22 cellular contexts compared by ENCODE assay signal in the genomic region with DNA sequence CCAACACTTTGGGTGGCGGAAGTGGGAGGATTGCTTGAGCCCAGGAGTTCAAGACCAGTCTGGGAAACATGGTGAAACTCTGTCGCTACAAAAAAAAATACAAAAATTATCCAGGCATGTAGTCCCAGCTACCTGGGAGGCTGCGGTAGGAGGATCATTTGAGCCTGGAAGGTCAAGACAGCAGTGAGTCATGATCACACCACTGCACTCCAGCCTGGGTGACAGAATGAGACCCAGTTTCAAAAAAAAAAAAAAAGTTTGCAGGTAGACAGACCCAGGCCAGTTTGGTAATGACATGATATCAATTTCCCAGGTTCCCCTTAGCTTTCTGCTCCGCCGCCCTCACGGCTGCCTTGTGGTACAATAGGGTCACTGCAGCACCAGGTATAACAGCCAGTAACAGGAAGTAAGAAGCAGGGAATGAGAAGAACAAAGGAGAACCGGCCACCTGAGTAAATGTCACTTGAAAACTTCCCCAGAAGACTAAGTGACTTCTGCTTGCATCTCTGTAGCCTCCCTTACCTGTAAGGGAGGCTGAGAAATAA.
DNase-seq lines count a peak whose midpoint lies in the region; FAIRE-seq and TF ChIP-seq lines count a peak whose summit lies in the region.
"Had no signal": no experiment of that assay in that cellular context is flagged by ENCODE, and none has a peak within 500 bp of the region (broad histone marks: within the 10 kb centered on the region; RNA-seq: fewer than 3 reads in every experiment).

No MANE protein-coding gene starts in this region.

- no peak overlapping the region for H3K4ac ChIP-seq in H1 (replicated peaks; ENCODE audit: insufficient read length, low read depth, low read length)

- no peak overlapping the region for H2BK120ac ChIP-seq in H1 (replicated peaks; ENCODE audit: low read depth, low read length)

- TF ChIP-seq EP300 in H1 (IDR thresholded peaks at IDR 0.05; ENCODE audit: borderline replicate concordance in 1 of 2, low read depth in 2 of 2, low read length in 2 of 2): no peak
- TF ChIP-seq EP300 in transverse colon (IDR thresholded peaks at IDR 0.05; ENCODE audit: low read depth): no peak

- no peak overlapping the region for H4K5ac ChIP-seq in H1 (ENCODE audit: insufficient read length, low read depth, low read length)

- 86% methylated on average over 7 of the region's 7 CpGs; no CpG with 5 or more reads in 1 of the 2 experiments for WGBS in H1 (ENCODE audit: extremely low coverage in 1 of 2, insufficient coverage in 1 of 2, insufficient read length in 1 of 2, insufficient replicate concordance in 2 of 2, low coverage in 1 of 2, low lambda C conversion rate in 2 of 2, missing lambda C conversion rate in 1 of 2), 2 experiments
- WGBS in transverse colon (ENCODE audit: low coverage in 1 of 2), 2 donors: 74 to 75% methylated on average over 7 of the region's 7 CpGs
- WGBS in thyroid gland, 2 donors: 83 to 88% methylated on average over 7 of the region's 7 CpGs

- peak; percentile 32 for FAIRE-seq in H1 (lab: Jason Lieb, UNC)

- no peaks in the 10 kb centered on the region for H3K79me1 ChIP-seq in H1 (ENCODE audit: low read depth, low read length)

- POLR2A ChIA-PET in H1 (lab: Charles Lee; ENCODE audit: partially characterized antibody): interaction anchor here (1.0 kb wide), 2 partner anchors 17 to 32 kb away, joined by 3 read pairs; no protein-coding TSS in a partner anchor

- H3K4me2 ChIP-seq in H1 (ENCODE audit: insufficient read depth in 1 of 2, low read depth in 2 of 2, low read length in 2 of 2): no peak overlapping the region

- no peak overlapping the region for H3K9ac ChIP-seq in H1 (replicated peaks in 1 of 4; ENCODE audit: extremely low read depth in 1 of 4, low read depth in 3 of 4, low read length in 3 of 4)

- H2AK5ac ChIP-seq in H1 (ENCODE audit: low read depth, low read length): no peak overlapping the region

- H3K79me2 ChIP-seq in H1 (ENCODE audit: control insufficient read depth in 1 of 2, insufficient read depth in 2 of 2, low read length in 2 of 2): no peaks in the 10 kb centered on the region

- intact Hi-C loops in transverse colon (cut with DNase I; ENCODE audit: low total_unique reads): no loop called here
- intact Hi-C loops in thyroid gland (cut with DNase I): loop anchor here (10.0 kb wide), 1 partner anchor 108 kb away; no protein-coding TSS in a partner anchor

- H4K20me1 ChIP-seq in H1 (replicated peaks in 1 of 2; ENCODE audit: control insufficient read depth in 1 of 2, insufficient read depth in 2 of 2, low read length in 2 of 2): no peaks in the 10 kb centered on the region

- in situ Hi-C loops in KBM-7 (cut with MboI; ENCODE audit: low pct_unique_long_range_greater_than_20kb, low sequenced_read_pairs): no loop called here
- in situ Hi-C loops in transverse colon (cut with MboI; ENCODE audit: low pct_ligation_motif_present in 1 of 4, low pct_unique_long_range_greater_than_20kb in 1 of 4, low sequenced_read_pairs in 3 of 4): no loop called here

- no peak for TF ChIP-seq POLR2A in H1 (IDR thresholded peaks at IDR 0.05; ENCODE audit: control extremely low read depth in 1 of 2, low read depth in 2 of 2, low read length in 2 of 2)
- TF ChIP-seq POLR2A in transverse colon (IDR thresholded peaks at IDR 0.05): no peak
- no peak for TF ChIP-seq POLR2A in thyroid gland (IDR thresholded peaks at IDR 0.05)

- no peak overlapping the region for H3K14ac ChIP-seq in H1 (ENCODE audit: insufficient read length)

- H3K27ac ChIP-seq in H1 (ENCODE audit: low read depth, low read length) (no peak overlapping the region), transverse colon (no peak overlapping the region), thyroid gland (no peak overlapping the region)
- H3K27ac ChIP-seq: coronary artery, Peyer's patch, tibial nerve had no signal

- no peak overlapping the region for H3K56ac ChIP-seq in H1 (replicated peaks; ENCODE audit: insufficient read length, low read depth, low read length)

- H2BK15ac ChIP-seq in H1 (ENCODE audit: low read length): no peak overlapping the region

- TF ChIP-seq CTCF in H1 (IDR thresholded peaks at IDR 0.05; ENCODE audit: control extremely low read depth in 1 of 3, insufficient read depth in 1 of 3, low read depth in 1 of 3, low read length in 3 of 3) (peak in 2 of 3 experiments; percentile 24 to 54; a peak in 3 of 4 replicates), transverse colon (IDR thresholded peaks at IDR 0.05) (no peak), thyroid gland (IDR thresholded peaks at IDR 0.05) (no peak)

- no peaks in the 10 kb centered on the region for H3K9me3 ChIP-seq in H1 (ENCODE audit: insufficient read depth in 2 of 2, low read depth in 1 of 2, low read length in 1 of 2)
- H3K9me3 ChIP-seq in transverse colon: no peaks in the 10 kb centered on the region
- H3K9me3 ChIP-seq in thyroid gland: no peaks in the 10 kb centered on the region
- H3K9me3 ChIP-seq: Peyer's patch, tibial nerve had no signal

- CTCF ChIA-PET in H1 (lab: Charles Lee; ENCODE audit: partially characterized antibody): interaction anchor here (0.6 to 2.1 kb wide), 13 partner anchors 10 to 1993 kb away, joined by 3 to 15 read pairs (median 3); no protein-coding TSS in a partner anchor

- no peak overlapping the region for H2BK20ac ChIP-seq in H1 (ENCODE audit: low read length)

- H2BK12ac ChIP-seq in H1 (ENCODE audit: low read depth, low read length): no peak overlapping the region

- H3K4me1 ChIP-seq in H1 (replicated peaks in 1 of 4; ENCODE audit: control insufficient read depth in 3 of 4, insufficient read depth in 4 of 4, low read length in 3 of 4): peaks cover 6 to 14% (median 10%) of the 10 kb centered on the region in 4 experiments
- no peaks in the 10 kb centered on the region for H3K4me1 ChIP-seq in transverse colon
- H3K4me1 ChIP-seq in thyroid gland: no peaks in the 10 kb centered on the region
- H3K4me1 ChIP-seq: Peyer's patch, tibial nerve had no signal

- H3K27me3 ChIP-seq in H1 (replicated peaks in 1 of 4; ENCODE audit: control insufficient read depth in 3 of 4, extremely low read depth in 1 of 4, insufficient read depth in 3 of 4, low read length in 3 of 4) (no peaks in the 10 kb centered on the region; a peak in 1 of 7 replicates), transverse colon (no peaks in the 10 kb centered on the region), thyroid gland (no peaks in the 10 kb centered on the region)
- H3K27me3 ChIP-seq: Peyer's patch, tibial nerve had no signal

- no peak overlapping the region for H4K8ac ChIP-seq in H1 (ENCODE audit: extremely low read depth, insufficient read depth, low read length)

- no peaks in the 10 kb centered on the region for H3K36me3 ChIP-seq in H1 (ENCODE audit: control insufficient read depth in 2 of 4, insufficient read depth in 4 of 4, low read length in 3 of 4)
- H3K36me3 ChIP-seq in transverse colon: no peaks in the 10 kb centered on the region
- no peaks in the 10 kb centered on the region for H3K36me3 ChIP-seq in thyroid gland
- H3K36me3 ChIP-seq: Peyer's patch, tibial nerve had no signal

- H3K18ac ChIP-seq in H1 (ENCODE audit: extremely low read depth, low read length): no peak overlapping the region

- DNase-seq in NCI-H2196 (lab: John Stamatoyannopoulos, UW; ENCODE audit: unreplicated experiment) (peak; percentile 2), NCI-H2196 treated with DMSO at 0.1 percent for 48 hours (lab: John Stamatoyannopoulos, UW; ENCODE audit: unreplicated experiment) (no peak), KBM-7 (peak; percentile 5), H1 (ENCODE audit: low read depth in 1 of 2, low spot score in 2 of 2) (peak in 1 of 2 experiments; percentile 46), renal cortical epithelial cell (ENCODE audit: low read depth) (peak; percentile 53), transverse colon (no peak), thyroid gland (no peak), AG08396 (ENCODE audit: low spot score) (no peak)
- DNase-seq: activated CD4-positive, alpha-beta T cell treated with anti-CD3 and anti-CD28 coated beads, Interleukin-2, amount 10 ng/mL, durations not matched to agents 7 days and 5 days; activated naive CD4-positive, alpha-beta T cell treated with anti-CD3 and anti-CD28 coated beads, Interleukin-2, amount 10 ng/mL, durations not matched to agents 7 days and 5 days; activated T-cell treated with anti-CD3 and anti-CD28 coated beads, Interleukin-2, amount 50 U/mL, for 1 hour; CD4-positive, CD25-positive, alpha-beta regulatory T cell; DMS79 treated with DMSO at 0.1 percent for 48 hours; erythroblast; immature natural killer cell; naive B cell; NCI-H187; NCI-H774; Peyer's patch; stimulated activated naive CD4-positive, alpha-beta T cell had no signal

- TF ChIP-seq RAD21 in H1 (IDR thresholded peaks at IDR 0.05 in 1 of 2, conservative IDR thresholded peaks at IDR 0.05 in 1 of 2; ENCODE audit: low read depth in 2 of 2, low read length in 2 of 2): peak in 1 of 2 experiments; percentile 32; a peak in 1 of 4 replicates

- H4K91ac ChIP-seq in H1 (replicated peaks; ENCODE audit: insufficient read length, low read length): no peak overlapping the region

- no peak overlapping the region for H2BK5ac ChIP-seq in H1 (ENCODE audit: low read depth, low read length)

- no peaks in the 10 kb centered on the region for H3K23me2 ChIP-seq in H1 (ENCODE audit: low read depth, low read length)

- H3K23ac ChIP-seq in H1 (ENCODE audit: insufficient read length): no peak overlapping the region

- H3K4me3 ChIP-seq in H1 (ENCODE audit: extremely low read depth in 1 of 4, insufficient read depth in 2 of 4, low read depth in 3 of 4, low read length in 4 of 4) (no peak overlapping the region), transverse colon (no peak overlapping the region), thyroid gland (replicated peaks in 1 of 3) (no peak overlapping the region)
- H3K4me3 ChIP-seq: coronary artery, Peyer's patch, tibial nerve had no signal

- H2AFZ ChIP-seq in H1 (ENCODE audit: low read length): no peak overlapping the region

TF ChIP-seq in H1, 55 proteins besides CTCF, POLR2A, EP300 and RAD21:
- no peak for TF ChIP-seq CBX5 (IDR thresholded peaks at IDR 0.05; ENCODE audit: low read depth, low read length)
- TF ChIP-seq SIX5 (IDR thresholded peaks at IDR 0.05; ENCODE audit: low read depth, low read length): no peak
- no peak for TF ChIP-seq KDM4A (IDR thresholded peaks at IDR 0.05; ENCODE audit: low read depth, low read length, severe bottlenecking)
- TF ChIP-seq KDM1A (IDR thresholded peaks at IDR 0.05; ENCODE audit: borderline replicate concordance, low read length): no peak
- no peak for TF ChIP-seq SP1 (IDR thresholded peaks at IDR 0.05; ENCODE audit: low read depth, low read length)
- no peak for TF ChIP-seq RXRA (IDR thresholded peaks at IDR 0.05; ENCODE audit: insufficient read depth, low read depth, low read length)
- TF ChIP-seq POU5F1 (IDR thresholded peaks at IDR 0.05; ENCODE audit: low read depth, low read length): no peak

Comparison
In these comparisons a context has a peak if more than half of its experiments do, and no peak if none do; other contexts are left out.
1. DNase-seq: peak in NCI-H2196 (single experiment), KBM-7 (single experiment) and renal cortical epithelial cell (single experiment); none in NCI-H2196 treated with DMSO at 0.1 percent for 48 hours (single experiment), transverse colon (single experiment), thyroid gland (0 of 2) and AG08396 (single experiment).
2. CTCF ChIP-seq: peak in H1 (2 of 3); none in transverse colon (0 of 5) and thyroid gland (0 of 6).